Comparison of ENCODE assay signal across 12 cellular contexts in genomic region chr17:76524598-76525512, GRCh38. TPM values are rescaled to one million over a fixed set of nuclear protein-coding genes. Genes with fewer than 3 reads are reported as not detected.
DNase-seq lines count a peak whose midpoint lies in the region; ATAC-seq, FAIRE-seq and TF ChIP-seq lines count a peak whose summit lies in the region.
"Had no signal": no experiment of that assay in that cellular context is flagged by ENCODE, and none has a peak within 500 bp of the region (broad histone marks: within the 10 kb centered on the region; RNA-seq: fewer than 3 reads in every experiment).

No MANE protein-coding gene starts in this region.

- no peak overlapping the region for H4K91ac ChIP-seq in H1 (replicated peaks; ENCODE audit: insufficient read length, low read length)

- peak overlapping the region; percentile 96; the same call in 1 of the 2 replicates for H2BK15ac ChIP-seq in H1 (ENCODE audit: low read length)

- no peak overlapping the region for H3K56ac ChIP-seq in H1 (replicated peaks; ENCODE audit: insufficient read length, low read depth, low read length)

- H3K27ac ChIP-seq in H1 (ENCODE audit: low read depth, low read length) (no peak overlapping the region), testis (peak overlapping the region; percentile 58 to 61)

- DNase-seq in H1 (ENCODE audit: low read depth in 1 of 2, low spot score in 2 of 2) (no peak), memory B cell (ENCODE audit: low spot score in 2 of 2) (no peak), testis (peak; percentile 86), dermis blood vessel endothelial cell (no peak)
- no peak for DNase-seq in activated naive CD8-positive, alpha-beta T cell treated with anti-CD3 and anti-CD28 coated beads for 36 hours
- DNase-seq: activated CD8-positive, alpha-beta memory T cell treated with anti-CD3 and anti-CD28 coated beads for 24 hours; NK-92 treated with Interleukin-12 subunit alpha and Interleukin-12 subunit beta, amount 100 ng/mL, for 24 hours had no signal

- no peak for TF ChIP-seq EP300 in H1 (IDR thresholded peaks at IDR 0.05; ENCODE audit: borderline replicate concordance in 1 of 2, low read depth in 2 of 2, low read length in 2 of 2)

- H2AK5ac ChIP-seq in H1 (ENCODE audit: low read depth, low read length) = peak overlapping the region; percentile 93; the same call in 1 of the 2 replicates

- H3K36me3 Mint-ChIP-seq in IgD-negative memory B cell (peaks cover 4% of the 10 kb centered on the region), memory B cell (no peaks in the 10 kb centered on the region)
- H3K36me3 Mint-ChIP-seq in activated naive CD8-positive, alpha-beta T cell treated with anti-CD3 and anti-CD28 coated beads for 36 hours = no peaks in the 10 kb centered on the region

- H2AFZ ChIP-seq in H1 (ENCODE audit: low read length) = 0 out of 2 replicates have a peak overlapping the region, but pooled peaks have one; percentile 5

- CTCF ChIA-PET in H1 (lab: Charles Lee; ENCODE audit: partially characterized antibody) = interaction anchor here (0.9 to 10.8 kb wide), 13 partner anchors 12 to 189 kb away, joined by 3 to 260 read pairs (median 17); partner anchors contain the start of genes CYGB, PRCD and RHBDF2

- no peak overlapping the region; the same call in 1 of the 2 replicates for H3K18ac ChIP-seq in H1 (ENCODE audit: extremely low read depth, low read length)

- no peak overlapping the region for H2BK120ac ChIP-seq in H1 (replicated peaks; ENCODE audit: low read depth, low read length)

- H3K4me3 ChIP-seq in H1 (ENCODE audit: extremely low read depth in 1 of 4, insufficient read depth in 2 of 4, low read depth in 3 of 4, low read length in 4 of 4) = no peak overlapping the region
- H3K4me3 ChIP-seq in testis = no peak overlapping the region

- intact Hi-C loops in testis (cut with DNase I; ENCODE audit: low total_unique reads) = loop anchor here (10.0 kb wide), 1 partner anchor 180 kb away; no protein-coding TSS in a partner anchor

- no peak overlapping the region for H4K8ac ChIP-seq in H1 (ENCODE audit: extremely low read depth, insufficient read depth, low read length)

- no peak for FAIRE-seq in H1 (lab: Jason Lieb, UNC)
- FAIRE-seq: colon, HTR-8/SVneo had no signal

- no peak overlapping the region for H4K5ac ChIP-seq in H1 (ENCODE audit: insufficient read length, low read depth, low read length)

- POLR2A ChIA-PET in H1 (lab: Charles Lee; ENCODE audit: partially characterized antibody) = interaction anchor here (0.7 to 6.3 kb wide), 7 partner anchors 19 to 207 kb away, joined by 3 to 42 read pairs (median 4); no protein-coding TSS in a partner anchor

- 87% methylated on average over 25 of the region's 25 CpGs; no CpG with 5 or more reads in 1 of the 2 experiments for WGBS in H1 (ENCODE audit: extremely low coverage in 1 of 2, insufficient coverage in 1 of 2, insufficient read length in 1 of 2, insufficient replicate concordance in 2 of 2, low coverage in 1 of 2, low lambda C conversion rate in 2 of 2, missing lambda C conversion rate in 1 of 2), 2 experiments
- 42 to 50% methylated on average over 18 to 25 of the region's 25 CpGs for WGBS in testis, 2 donors

- TF ChIP-seq CTCF in H1 (IDR thresholded peaks at IDR 0.05; ENCODE audit: control extremely low read depth in 1 of 3, insufficient read depth in 1 of 3, low read depth in 1 of 3, low read length in 3 of 3) (no peak), testis (IDR thresholded peaks at IDR 0.05) (no peak)

- TF ChIP-seq POLR2A in H1 (IDR thresholded peaks at IDR 0.05; ENCODE audit: control extremely low read depth in 1 of 2, low read depth in 2 of 2, low read length in 2 of 2) = no peak
- no peak for TF ChIP-seq POLR2A in testis (IDR thresholded peaks at IDR 0.05)

- H2BK5ac ChIP-seq in H1 (ENCODE audit: low read depth, low read length) = peak overlapping the region; percentile 48; the same call in 1 of the 2 replicates

- H3K4me1 Mint-ChIP-seq in IgD-negative memory B cell (peaks cover 16 to 22% (median 17%) of the 10 kb centered on the region in 3 donors), memory B cell (peaks cover 23% of the 10 kb centered on the region)
- H3K4me1 Mint-ChIP-seq in activated naive CD8-positive, alpha-beta T cell treated with anti-CD3 and anti-CD28 coated beads for 36 hours = peaks cover 18% of the 10 kb centered on the region

- H3K4me1 ChIP-seq in H1 (replicated peaks in 1 of 4; ENCODE audit: control insufficient read depth in 3 of 4, insufficient read depth in 4 of 4, low read length in 3 of 4) = peaks cover 0 to 26% (median 18%) of the 10 kb centered on the region in 4 experiments; a peak in 6 of 7 replicates
- peaks cover 46% of the 10 kb centered on the region for H3K4me1 ChIP-seq in testis

- no peaks in the 10 kb centered on the region for H4K20me1 ChIP-seq in H1 (replicated peaks in 1 of 2; ENCODE audit: control insufficient read depth in 1 of 2, insufficient read depth in 2 of 2, low read length in 2 of 2)

- no peaks in the 10 kb centered on the region for H3K23me2 ChIP-seq in H1 (ENCODE audit: low read depth, low read length)

- H3K27me3 ChIP-seq in H1 (replicated peaks in 1 of 4; ENCODE audit: control insufficient read depth in 3 of 4, extremely low read depth in 1 of 4, insufficient read depth in 3 of 4, low read length in 3 of 4) (peaks cover 0 to 5% (median 0%) of the 10 kb centered on the region in 4 experiments; a peak in 3 of 7 replicates), testis (no peaks in the 10 kb centered on the region)

- no peaks in the 10 kb centered on the region for H3K9me3 ChIP-seq in H1 (ENCODE audit: insufficient read depth in 2 of 2, low read depth in 1 of 2, low read length in 1 of 2)
- no peaks in the 10 kb centered on the region for H3K9me3 ChIP-seq in testis

- H2BK12ac ChIP-seq in H1 (ENCODE audit: low read depth, low read length) = peak overlapping the region; percentile 62; the same call in 1 of the 2 replicates

- H3K36me3 ChIP-seq in H1 (ENCODE audit: control insufficient read depth in 2 of 4, insufficient read depth in 4 of 4, low read length in 3 of 4) = no peaks in the 10 kb centered on the region
- H3K36me3 ChIP-seq in testis (ENCODE audit: low read depth, missing control alignments) = no peaks in the 10 kb centered on the region

- no peak overlapping the region for H3K9ac ChIP-seq in H1 (replicated peaks in 1 of 4; ENCODE audit: extremely low read depth in 1 of 4, low read depth in 3 of 4, low read length in 3 of 4)

- peak overlapping the region in 2 of 3 donors; percentile 69 to 91 for H3K27ac Mint-ChIP-seq in IgD-negative memory B cell
- H3K27ac Mint-ChIP-seq in memory B cell = peak overlapping the region; percentile 14
- no peak overlapping the region for H3K27ac Mint-ChIP-seq in activated naive CD8-positive, alpha-beta T cell treated with anti-CD3 and anti-CD28 coated beads for 36 hours

- ATAC-seq in memory B cell (ENCODE audit: low read depth) (no peak), HG03045 (IDR thresholded peaks at IDR 0.05; ENCODE audit: unreplicated experiment) (no peak), GM18502 (IDR thresholded peaks at IDR 0.05; ENCODE audit: poor library complexity, unreplicated experiment) (no peak)

- H3K4me3 Mint-ChIP-seq in IgD-negative memory B cell = peak overlapping the region in 3 of 4 donors; percentile 58 to 75 (median 65)
- H3K4me3 Mint-ChIP-seq in memory B cell = no peak overlapping the region
- H3K4me3 Mint-ChIP-seq in activated naive CD8-positive, alpha-beta T cell treated with anti-CD3 and anti-CD28 coated beads for 36 hours = no peak overlapping the region

- H3K79me2 ChIP-seq in H1 (ENCODE audit: control insufficient read depth in 1 of 2, insufficient read depth in 2 of 2, low read length in 2 of 2) = no peaks in the 10 kb centered on the region

- no peak for TF ChIP-seq RAD21 in H1 (IDR thresholded peaks at IDR 0.05 in 1 of 2, conservative IDR thresholded peaks at IDR 0.05 in 1 of 2; ENCODE audit: low read depth in 2 of 2, low read length in 2 of 2)

- no peak overlapping the region for H3K4ac ChIP-seq in H1 (replicated peaks; ENCODE audit: insufficient read length, low read depth, low read length)

- no peak overlapping the region for H3K4me2 ChIP-seq in H1 (ENCODE audit: insufficient read depth in 1 of 2, low read depth in 2 of 2, low read length in 2 of 2)

- H3K9me3 Mint-ChIP-seq in IgD-negative memory B cell (no peaks in the 10 kb centered on the region), memory B cell (no peaks in the 10 kb centered on the region)
- no peaks in the 10 kb centered on the region for H3K9me3 Mint-ChIP-seq in activated naive CD8-positive, alpha-beta T cell treated with anti-CD3 and anti-CD28 coated beads for 36 hours

- H3K27me3 Mint-ChIP-seq in IgD-negative memory B cell (peaks cover 1% of the 10 kb centered on the region), memory B cell (peaks cover 7% of the 10 kb centered on the region)
- no peaks in the 10 kb centered on the region for H3K27me3 Mint-ChIP-seq in activated naive CD8-positive, alpha-beta T cell treated with anti-CD3 and anti-CD28 coated beads for 36 hours

- no peak overlapping the region for H3K14ac ChIP-seq in H1 (ENCODE audit: insufficient read length)

- H3K79me1 ChIP-seq in H1 (ENCODE audit: low read depth, low read length) = no peaks in the 10 kb centered on the region; the same call in 1 of the 2 replicates

- H2BK20ac ChIP-seq in H1 (ENCODE audit: low read length) = peak overlapping the region; percentile 61; the same call in 1 of the 2 replicates

- no peak overlapping the region for H3K23ac ChIP-seq in H1 (ENCODE audit: insufficient read length)

RNA-seq across cellular contexts. Expression of gene CYGB, which starts 12.7 kb away (rescaled TPM):
- polyA plus RNA-seq in IgD-negative memory B cell = 2.1 TPM
- 3.7 and 4.0 TPM in 2 replicates for total RNA-seq in H1 (2021; fragmentation: NEBNext Ultra II Directional; extraction: Animal tissue kit (Norgen Biotek cat#: 25700))
- polyA plus RNA-seq in H1 (2011; rRNA removed) = 2.7 and 3.3 TPM in 2 replicates
- 1.7 TPM for polyA plus RNA-seq in H1 (2011; cell fraction: cytosol; rRNA removed)
- 1.7 TPM for polyA plus RNA-seq in H1 (2011; cell fraction: nucleus; rRNA removed)
- polyA plus RNA-seq in H1 (2012, experiment 1 of 2) = 1.4 to 3.4 TPM (median 2.9 TPM) in 4 replicates
- 4.0 TPM for polyA plus RNA-seq in H1 (2012, experiment 2 of 2)
- 2.8 TPM for polyA plus RNA-seq in H1 (2013, experiment 1 of 2)
- polyA plus RNA-seq in H1 (2013, experiment 2 of 2) = 2.8 TPM
- polyA minus RNA-seq in H1 (2011; rRNA and poly(A)+ RNA removed) = 0.19 and 1.4 TPM in 2 replicates
- 0.66 TPM for polyA minus RNA-seq in H1 (2011; cell fraction: cytosol; rRNA and poly(A)+ RNA removed)
- 0.80 TPM for polyA minus RNA-seq in H1 (2011; cell fraction: nucleus; rRNA and poly(A)+ RNA removed)
- 1 to 10 TPM; 3.4 to 7.2 TPM for total RNA-seq in testis
- 9.9 TPM for polyA plus RNA-seq in testis (ENCODE audit: insufficient read depth, low read depth, low replicate concordance)
- 1.6 and 4.4 TPM in 2 replicates for total RNA-seq in dermis blood vessel endothelial cell
- under 1 TPM; 0.33 to 0.62 TPM for total RNA-seq in activated naive CD8-positive, alpha-beta T cell treated with anti-CD3 and anti-CD28 coated beads for 36 hours

RNA-seq across cellular contexts. Expression of gene PRCD, which starts 15.0 kb away (rescaled TPM):
- polyA plus RNA-seq in IgD-negative memory B cell (24.4 TPM), H1 (2011; rRNA removed) (0.77 and 1.1 TPM in 2 replicates), testis (ENCODE audit: insufficient read depth, low read depth, low replicate concordance) (4.6 TPM)
- total RNA-seq in H1 (2021; fragmentation: NEBNext Ultra II Directional; extraction: Animal tissue kit (Norgen Biotek cat#: 25700)) = 1.4 and 2.1 TPM in 2 replicates
- polyA plus RNA-seq in H1 (2011; cell fraction: cytosol; rRNA removed) = 1.4 TPM
- 3.1 TPM for polyA plus RNA-seq in H1 (2011; cell fraction: nucleus; rRNA removed)
- 1.1 to 1.6 TPM (median 1.5 TPM) in 4 replicates for polyA plus RNA-seq in H1 (2012, experiment 1 of 2)
- 2.3 TPM for polyA plus RNA-seq in H1 (2012, experiment 2 of 2)
- 2.0 TPM for polyA plus RNA-seq in H1 (2013, experiment 1 of 2)
- 1.5 TPM for polyA plus RNA-seq in H1 (2013, experiment 2 of 2)
- 0.12 and 0.22 TPM in 2 replicates for polyA minus RNA-seq in H1 (2011; rRNA and poly(A)+ RNA removed)
- not detected for polyA minus RNA-seq in H1 (2011; cell fraction: cytosol; rRNA and poly(A)+ RNA removed)
- polyA minus RNA-seq in H1 (2011; cell fraction: nucleus; rRNA and poly(A)+ RNA removed) = 3.5 TPM
- total RNA-seq in testis (1 to 10 TPM; 3.2 to 3.8 TPM), dermis blood vessel endothelial cell (0.19 and 0.68 TPM in 2 replicates)
- under 1 TPM; 0.36 to 0.66 TPM for total RNA-seq in activated naive CD8-positive, alpha-beta T cell treated with anti-CD3 and anti-CD28 coated beads for 36 hours

RNA-seq across cellular contexts. Expression of gene RHBDF2, which starts 23.6 kb away (rescaled TPM):
- polyA plus RNA-seq in IgD-negative memory B cell = 160 TPM
- 25.9 and 26.2 TPM in 2 replicates for total RNA-seq in H1 (2021; fragmentation: NEBNext Ultra II Directional; extraction: Animal tissue kit (Norgen Biotek cat#: 25700))
- polyA plus RNA-seq in H1 (2011; rRNA removed) = 21.2 and 27.9 TPM in 2 replicates
- polyA plus RNA-seq in H1 (2011; cell fraction: cytosol; rRNA removed) = 15.5 TPM
- polyA plus RNA-seq in H1 (2011; cell fraction: nucleus; rRNA removed) = 46.6 TPM
- 16.4 to 25.4 TPM (median 22.4 TPM) in 4 replicates for polyA plus RNA-seq in H1 (2012, experiment 1 of 2)
- 15.6 TPM for polyA plus RNA-seq in H1 (2012, experiment 2 of 2)
- 30.8 TPM for polyA plus RNA-seq in H1 (2013, experiment 1 of 2)
- polyA plus RNA-seq in H1 (2013, experiment 2 of 2) = 30.3 TPM
- 12.5 and 16.5 TPM in 2 replicates for polyA minus RNA-seq in H1 (2011; rRNA and poly(A)+ RNA removed)
- 16.4 TPM for polyA minus RNA-seq in H1 (2011; cell fraction: cytosol; rRNA and poly(A)+ RNA removed)
- 22.9 TPM for polyA minus RNA-seq in H1 (2011; cell fraction: nucleus; rRNA and poly(A)+ RNA removed)
- 10 to 100 TPM; 26.3 to 30.2 TPM for total RNA-seq in testis
- polyA plus RNA-seq in testis (ENCODE audit: insufficient read depth, low read depth, low replicate concordance) = 9.7 TPM
- total RNA-seq in dermis blood vessel endothelial cell = 34.5 and 35.5 TPM in 2 replicates
- total RNA-seq in activated naive CD8-positive, alpha-beta T cell treated with anti-CD3 and anti-CD28 coated beads for 36 hours = 10 to 100 TPM; 20.7 to 22.2 TPM

RNA-seq across cellular contexts. Expression of gene AANAT, which starts 57.5 kb away (rescaled TPM):
- 1.1 TPM for polyA plus RNA-seq in IgD-negative memory B cell
- not detected in 2 replicates for total RNA-seq in H1 (2021; fragmentation: NEBNext Ultra II Directional; extraction: Animal tissue kit (Norgen Biotek cat#: 25700))
- 0.53 and 1.1 TPM in 2 replicates for polyA plus RNA-seq in H1 (2011; rRNA removed)
- 0.43 TPM for polyA plus RNA-seq in H1 (2011; cell fraction: cytosol; rRNA removed)
- polyA plus RNA-seq in H1 (2011; cell fraction: nucleus; rRNA removed) = 1.5 TPM
- 0.46 to 0.76 TPM (median 0.68 TPM) in 4 replicates for polyA plus RNA-seq in H1 (2012, experiment 1 of 2)
- polyA plus RNA-seq in H1 (2012, experiment 2 of 2) = not detected
- 0.16 TPM for polyA plus RNA-seq in H1 (2013, experiment 1 of 2)
- 0.13 TPM for polyA plus RNA-seq in H1 (2013, experiment 2 of 2)
- polyA minus RNA-seq in H1 (2011; rRNA and poly(A)+ RNA removed) = not detected in 2 replicates
- not detected for polyA minus RNA-seq in H1 (2011; cell fraction: cytosol; rRNA and poly(A)+ RNA removed)
- polyA minus RNA-seq in H1 (2011; cell fraction: nucleus; rRNA and poly(A)+ RNA removed) = not detected
- 1 to 10 TPM; 2.0 to 4.3 TPM for total RNA-seq in testis
- 4.4 TPM for polyA plus RNA-seq in testis (ENCODE audit: insufficient read depth, low read depth, low replicate concordance)
- total RNA-seq in dermis blood vessel endothelial cell = not detected in 2 replicates
- total RNA-seq in activated naive CD8-positive, alpha-beta T cell treated with anti-CD3 and anti-CD28 coated beads for 36 hours = under 1 TPM in 1 of 2 experiments, not detected in 1; 0.36 TPM

Comparison
In these comparisons a context has a peak if more than half of its experiments do, and no peak if none do; other contexts are left out.
1. H3K4me3 Mint-ChIP-seq: peak in IgD-negative memory B cell (3 of 4); none in memory B cell (single experiment) and activated naive CD8-positive, alpha-beta T cell treated with anti-CD3 and anti-CD28 coated beads for 36 hours (single experiment).